ENCODE assay signal across 9 cellular contexts in genomic region chr21:26965091-26965566, GRCh38. TPM values are rescaled to one million over a fixed set of nuclear protein-coding genes. Genes with fewer than 3 reads are reported as not detected.
DNase-seq lines count a peak whose midpoint lies in the region; ATAC-seq and TF ChIP-seq lines count a peak whose summit lies in the region.
"Had no signal": no experiment of that assay in that cellular context is flagged by ENCODE, and none has a peak within 500 bp of the region (broad histone marks: within the 10 kb centered on the region; RNA-seq: fewer than 3 reads in every experiment).

No MANE protein-coding gene starts in this region.

- H3K4me3 ChIP-seq in MG63 (peak overlapping the region; percentile 61), esophagus (ENCODE audit: low read depth in 1 of 2, low read length in 2 of 2) (peak overlapping the region; percentile 41 to 55), tibial artery (peak overlapping the region; percentile 62 to 75), HAP-1 (no peak overlapping the region)

- peaks cover 24% of the 10 kb centered on the region for H3K27me3 Mint-ChIP-seq in nephron (ENCODE audit: low read depth)

- no peaks in the 10 kb centered on the region for H3K9me3 ChIP-seq in MG63
- H3K9me3 ChIP-seq in esophagus (ENCODE audit: control insufficient read depth in 2 of 2, insufficient read depth in 1 of 2, low read depth in 1 of 2, low read length in 1 of 2): peaks cover 0 to 6% of the 10 kb centered on the region in 2 donors
- no peaks in the 10 kb centered on the region for H3K9me3 ChIP-seq in tibial artery
- H3K9me3 ChIP-seq in HAP-1: no peaks in the 10 kb centered on the region

- H3K4me3 Mint-ChIP-seq in nephron: peak overlapping the region; percentile 93
- H3K4me3 Mint-ChIP-seq in stimulated activated effector memory CD8-positive, alpha-beta T cell treated with anti-CD3 and anti-CD28 coated beads, Interleukin-12 subunit alpha, Interleukin-12 subunit beta, amount 100 ng/mL, for 72 hours: no peak overlapping the region
- H3K4me3 Mint-ChIP-seq: natural killer cell treated with Interleukin-12 subunit alpha and Interleukin-12 subunit beta and Interleukin-15 and Interleukin-18, amount 100 ng/mL, for 72 hours had no signal

- in situ Hi-C loops in HAP-1 (cut with MboI; ENCODE audit: low sequenced_read_pairs): no loop called here

- peaks cover 20% of the 10 kb centered on the region for H3K36me3 Mint-ChIP-seq in nephron (ENCODE audit: low read depth)
- H3K36me3 Mint-ChIP-seq in stimulated activated effector memory CD8-positive, alpha-beta T cell treated with anti-CD3 and anti-CD28 coated beads, Interleukin-12 subunit alpha, Interleukin-12 subunit beta, amount 100 ng/mL, for 72 hours: no peaks in the 10 kb centered on the region
- H3K36me3 Mint-ChIP-seq: natural killer cell treated with Interleukin-12 subunit alpha and Interleukin-12 subunit beta and Interleukin-15 and Interleukin-18, amount 100 ng/mL, for 72 hours had no signal

- no peak for DNase-seq in MG63
- DNase-seq in tibial artery: no peak
- no peak for DNase-seq in HAP-1 (ENCODE audit: low spot score in 2 of 2)
- no peak for DNase-seq in glomerular visceral epithelial cell (ENCODE audit: extremely low spot score)
- DNase-seq in stimulated activated effector memory CD8-positive, alpha-beta T cell treated with anti-CD3 and anti-CD28 coated beads, Interleukin-12 subunit alpha, Interleukin-12 subunit beta, amount 100 ng/mL, for 72 hours (ENCODE audit: low spot score in 2 of 2): no peak

- TF ChIP-seq CTCF in nephron (IDR thresholded peaks at IDR 0.05; ENCODE audit: unreplicated experiment in 3 of 3) (no peak), tibial artery (IDR thresholded peaks at IDR 0.05) (no peak)

- intact Hi-C loops in tibial artery (cut with DNase I; ENCODE audit: low total_unique reads): loop anchor here (10.0 kb wide), 1 partner anchor 740 kb away; no protein-coding TSS in a partner anchor

- peaks cover 0 to 12% of the 10 kb centered on the region in 2 donors for H3K4me1 ChIP-seq in esophagus (ENCODE audit: control insufficient read depth in 2 of 2, insufficient read depth in 2 of 2, low read length in 1 of 2)
- peaks cover 0 to 50% (median 18%) of the 10 kb centered on the region in 4 donors for H3K4me1 ChIP-seq in tibial artery
- H3K4me1 ChIP-seq in HAP-1: no peaks in the 10 kb centered on the region

- H3K4me1 Mint-ChIP-seq in nephron: peaks cover 25% of the 10 kb centered on the region
- H3K4me1 Mint-ChIP-seq in stimulated activated effector memory CD8-positive, alpha-beta T cell treated with anti-CD3 and anti-CD28 coated beads, Interleukin-12 subunit alpha, Interleukin-12 subunit beta, amount 100 ng/mL, for 72 hours: peaks cover 5% of the 10 kb centered on the region

- H3K27ac ChIP-seq in esophagus (ENCODE audit: low read depth in 2 of 2, low read length in 1 of 2) (peak overlapping the region; percentile 53 to 54), tibial artery (peak overlapping the region; percentile 45 to 70)

- no peak for ATAC-seq in HG03378 (IDR thresholded peaks at IDR 0.05; ENCODE audit: unreplicated experiment)
- no peak for ATAC-seq in stimulated activated effector memory CD8-positive, alpha-beta T cell treated with anti-CD3 and anti-CD28 coated beads, Interleukin-12 subunit alpha, Interleukin-12 subunit beta, amount 100 ng/mL, for 72 hours

- H3K9me3 Mint-ChIP-seq in nephron: no peaks in the 10 kb centered on the region
- H3K9me3 Mint-ChIP-seq in stimulated activated effector memory CD8-positive, alpha-beta T cell treated with anti-CD3 and anti-CD28 coated beads, Interleukin-12 subunit alpha, Interleukin-12 subunit beta, amount 100 ng/mL, for 72 hours: no peaks in the 10 kb centered on the region
- H3K9me3 Mint-ChIP-seq: natural killer cell treated with Interleukin-12 subunit alpha and Interleukin-12 subunit beta and Interleukin-15 and Interleukin-18, amount 100 ng/mL, for 72 hours had no signal

- H3K36me3 ChIP-seq in MG63 (peaks cover 48% of the 10 kb centered on the region), esophagus (ENCODE audit: control insufficient read depth in 2 of 2, insufficient read depth in 2 of 2, low read length in 1 of 2) (no peaks in the 10 kb centered on the region), tibial artery (no peaks in the 10 kb centered on the region), HAP-1 (replicated peaks) (no peaks in the 10 kb centered on the region)

- H3K27ac Mint-ChIP-seq in nephron: peak overlapping the region; percentile 80 to 90 (median 90)
- no peak overlapping the region for H3K27ac Mint-ChIP-seq in stimulated activated effector memory CD8-positive, alpha-beta T cell treated with anti-CD3 and anti-CD28 coated beads, Interleukin-12 subunit alpha, Interleukin-12 subunit beta, amount 100 ng/mL, for 72 hours
- H3K27ac Mint-ChIP-seq: natural killer cell treated with Interleukin-12 subunit alpha and Interleukin-12 subunit beta and Interleukin-15 and Interleukin-18, amount 100 ng/mL, for 72 hours had no signal

- H3K27me3 ChIP-seq in MG63 (no peaks in the 10 kb centered on the region), esophagus (ENCODE audit: control insufficient read depth in 1 of 2, insufficient read depth in 2 of 2, low read length in 2 of 2) (peaks cover 0 to 3% of the 10 kb centered on the region in 2 donors), tibial artery (peaks cover 0 to 4% of the 10 kb centered on the region in 2 donors), HAP-1 (ENCODE audit: low read depth) (peaks cover 76% of the 10 kb centered on the region)

- WGBS in esophagus, 2 donors: 46 to 56% methylated on average over 18 of the region's 18 CpGs

RNA-seq across cellular contexts. Expression of gene ADAMTS5, which starts 1.8 kb away (rescaled TPM):
- total RNA-seq in MG63 (2014; rRNA removed; shearing (Covaris generic); ENCODE audit: low replicate concordance): 8.4 and 10.3 TPM in 2 replicates
- under 1 TPM; 0.41 to 0.60 TPM for polyA plus RNA-seq in esophagus
- total RNA-seq: natural killer cell treated with Interleukin-12 subunit alpha and Interleukin-12 subunit beta and Interleukin-15 and Interleukin-18, amount 100 ng/mL, for 72 hours had no signal
